Comparison of ENCODE assay signal across 9 cellular contexts in genomic region chr6:85537055-85537494, GRCh38. TPM values are rescaled to one million over a fixed set of nuclear protein-coding genes. Genes with fewer than 3 reads are reported as not detected.
DNase-seq lines count a peak whose midpoint lies in the region; ATAC-seq and TF ChIP-seq lines count a peak whose summit lies in the region.
"Had no signal": no experiment of that assay in that cellular context is flagged by ENCODE, and none has a peak within 500 bp of the region (broad histone marks: within the 10 kb centered on the region; RNA-seq: fewer than 3 reads in every experiment).

No MANE protein-coding gene starts in this region.

- H3K27me3 Mint-ChIP-seq in T-cell, result no peaks in the 10 kb centered on the region

- DNase-seq in right atrium auricular region (ENCODE audit: low spot score), result no peak
- DNase-seq in right cardiac atrium, result no peak
- DNase-seq in SK-MEL-5 (ENCODE audit: low read depth, low spot score), result peak; percentile 23
- peak; percentile 5 for DNase-seq in germinal center (ENCODE audit: low spot score)
- no peak for DNase-seq in vagina (ENCODE audit: extremely low spot score in 2 of 2)
- no peak for DNase-seq in activated naive CD4-positive, alpha-beta T cell treated with Interleukin-2 at 50 U/mL for 16 hours
- no peak for DNase-seq in T-cell
- DNase-seq: caudate nucleus had no signal

- TF ChIP-seq CTCF in right atrium auricular region (IDR thresholded peaks at IDR 0.05) (peak; percentile 39 to 76), vagina (IDR thresholded peaks at IDR 0.05) (peak in 2 of 3 experiments; percentile 36 to 64)

- intact Hi-C loops in right cardiac atrium (cut with DNase I) (no loop called here), vagina (cut with DNase I) (no loop called here)

- H3K4me1 ChIP-seq in right atrium auricular region (no peaks in the 10 kb centered on the region), right cardiac atrium (ENCODE audit: control insufficient read depth, insufficient read depth, low read length) (no peaks in the 10 kb centered on the region), vagina (no peaks in the 10 kb centered on the region)

- H3K36me3 Mint-ChIP-seq in T-cell, result peaks cover 21% of the 10 kb centered on the region

- H3K27ac ChIP-seq in right atrium auricular region, result no peak overlapping the region
- H3K27ac ChIP-seq in right cardiac atrium (ENCODE audit: low read length), result no peak overlapping the region
- no peak overlapping the region for H3K27ac ChIP-seq in vagina

- no peaks in the 10 kb centered on the region for H3K9me3 Mint-ChIP-seq in T-cell

- in situ Hi-C loops in SK-MEL-5 (cut with HindIII; ENCODE audit: low pct_unique_long_range_greater_than_20kb, low sequenced_read_pairs), result no loop called here

- H3K36me3 ChIP-seq in right atrium auricular region, result peaks cover 14% of the 10 kb centered on the region
- H3K36me3 ChIP-seq in vagina, result peaks cover 0 to 18% of the 10 kb centered on the region in 2 donors

- H3K4me3 ChIP-seq in right atrium auricular region, result no peak overlapping the region
- H3K4me3 ChIP-seq in right cardiac atrium (ENCODE audit: low read length), result no peak overlapping the region
- H3K4me3 ChIP-seq in vagina, result no peak overlapping the region

- WGBS in right cardiac atrium, result 52% methylated on average over 2 of the region's 2 CpGs

- peaks cover 0 to 2% (median 2%) of the 10 kb centered on the region in 3 donors for H3K4me1 Mint-ChIP-seq in T-cell

- ATAC-seq in right cardiac atrium (no peak), T-cell (replicated peaks in 1 of 4) (no peak), HG02623 (IDR thresholded peaks at IDR 0.05; ENCODE audit: unreplicated experiment) (no peak)

- TF ChIP-seq POLR2A in vagina (IDR thresholded peaks at IDR 0.05), result no peak

- no peak overlapping the region for H3K4me3 Mint-ChIP-seq in T-cell

- H3K27ac Mint-ChIP-seq in T-cell, result peak overlapping the region in 1 of 2 donors; percentile 52

- H3K27me3 ChIP-seq in right atrium auricular region (no peaks in the 10 kb centered on the region), right cardiac atrium (ENCODE audit: control insufficient read depth, insufficient read depth) (no peaks in the 10 kb centered on the region), vagina (no peaks in the 10 kb centered on the region)

- no peaks in the 10 kb centered on the region for H3K9me3 ChIP-seq in right atrium auricular region
- H3K9me3 ChIP-seq in right cardiac atrium (ENCODE audit: control insufficient read depth, low read length), result no peaks in the 10 kb centered on the region
- no peaks in the 10 kb centered on the region for H3K9me3 ChIP-seq in vagina

- CTCF ChIA-PET in T-cell (lab: Charles Lee), result interaction anchor here (0.6 to 2.0 kb wide), 9 partner anchors 10 to 213 kb away, joined by 4 to 11 read pairs (median 6); no protein-coding TSS in a partner anchor

- POLR2A ChIA-PET in T-cell (lab: Charles Lee), result interaction anchor here in 1 of 2 donors (0.6 kb wide), 1 partner anchor 103 kb away, joined by 3 read pairs; no protein-coding TSS in a partner anchor

RNA-seq across cellular contexts. Expression of gene SNX14, which starts 56.6 kb away (rescaled TPM):
- total RNA-seq in right atrium auricular region (10 to 100 TPM; 37.7 to 57.2 TPM), right cardiac atrium (10 to 100 TPM; 35.5 to 42.2 (median 39.9) TPM), vagina (64.8 TPM), T-cell (10 to 100 TPM; 46.3 to 63.3 (median 53.7) TPM)
- 45.9 TPM for polyA plus RNA-seq in right cardiac atrium
- total RNA-seq in SK-MEL-5 (2014; rRNA removed; shearing (Covaris generic)), result 80.6 and 87.1 TPM in 2 replicates
- 26.9 and 45.1 TPM in 2 replicates for polyA plus RNA-seq in SK-MEL-5 (2015; cell fraction: cytosol; rRNA removed)
- 99.2 and 138 TPM in 2 replicates for polyA plus RNA-seq in SK-MEL-5 (2015; cell fraction: nucleus; rRNA removed)

Comparison
In these comparisons a context has a peak if more than half of its experiments do, and no peak if none do; other contexts are left out.
1. DNase-seq: peak in SK-MEL-5 (single experiment) and germinal center (single experiment); none in right atrium auricular region (single experiment), right cardiac atrium (0 of 3), vagina (0 of 2), activated naive CD4-positive, alpha-beta T cell treated with Interleukin-2 at 50 U/mL for 16 hours (single experiment) and T-cell (0 of 34).